Comparison of ENCODE assay signal across 8 cellular contexts in genomic region chr17:48074322-48075054, GRCh38. TPM values are rescaled to one million over a fixed set of nuclear protein-coding genes. Genes with fewer than 3 reads are reported as not detected.
DNase-seq lines count a peak whose midpoint lies in the region; ATAC-seq, FAIRE-seq and TF ChIP-seq lines count a peak whose summit lies in the region.

No MANE protein-coding gene starts in this region.

- intact Hi-C loops in pancreas (cut with DNase I) (loop anchor here in 2 of 3 donors (5.0 to 10.0 kb wide), 2 partner anchors 47 to 60 kb away; no protein-coding TSS in a partner anchor), transverse colon (cut with DNase I; ENCODE audit: low total_unique reads) (loop anchor here (2.0 to 10.0 kb wide), 2 partner anchors 48 to 50 kb away; no protein-coding TSS in a partner anchor)

- in situ Hi-C loops in transverse colon (cut with MboI; ENCODE audit: low pct_ligation_motif_present in 1 of 4, low pct_unique_long_range_greater_than_20kb in 1 of 4, low sequenced_read_pairs in 3 of 4), result loop anchor here in 3 of 4 donors (5.0 to 10.0 kb wide), 2 partner anchors 42 to 50 kb away; no protein-coding TSS in a partner anchor

- no peak overlapping the region for H3K4me3 ChIP-seq in Jurkat, Clone E6-1 (ENCODE audit: low read length)
- H3K4me3 ChIP-seq in pancreas, result no peak overlapping the region
- no peak overlapping the region for H3K4me3 ChIP-seq in transverse colon

- H3K9me3 ChIP-seq in pancreas (no peaks in the 10 kb centered on the region), transverse colon (no peaks in the 10 kb centered on the region)

- no peak for DNase-seq in D721Med (ENCODE audit: insufficient read length, low spot score)
- DNase-seq in Jurkat, Clone E6-1 (ENCODE audit: low read depth, low spot score), result peak; percentile 61
- DNase-seq in SHP77 treated with DMSO at 0.1 percent for 48 hours (lab: John Stamatoyannopoulos, UW), result peak; percentile 25
- peak; percentile 45 for DNase-seq in activated T-helper 9 cell treated with anti-CD3 and anti-CD28 coated beads, Interleukin-2, amount 50 U/mL, for 16 hours (ENCODE audit: low read depth)
- peak in 1 of 2 donors; percentile 50 for DNase-seq in foreskin keratinocyte
- peak in 5 of 6 donors; percentile 65 to 80 (median 70) for DNase-seq in pancreas
- DNase-seq in transverse colon, result peak; percentile 84

- H3K27me3 ChIP-seq in foreskin keratinocyte, result no peaks in the 10 kb centered on the region
- no peaks in the 10 kb centered on the region for H3K27me3 ChIP-seq in pancreas
- no peaks in the 10 kb centered on the region for H3K27me3 ChIP-seq in transverse colon

- TF ChIP-seq POLR2A in transverse colon (IDR thresholded peaks at IDR 0.05), result no peak

- H3K27ac ChIP-seq in foreskin keratinocyte (no peak overlapping the region), pancreas (no peak overlapping the region), transverse colon (no peak overlapping the region)

- TF ChIP-seq CTCF in D721Med (IDR thresholded peaks at IDR 0.05; ENCODE audit: insufficient read depth, missing control alignments) (peak; percentile 99), foreskin keratinocyte (conservative IDR thresholded peaks at IDR 0.05) (peak; percentile 94), pancreas (IDR thresholded peaks at IDR 0.05) (peak; percentile 49 to 72 (median 60)), transverse colon (IDR thresholded peaks at IDR 0.05) (peak; percentile 72 to 91 (median 79))

- no peak for TF ChIP-seq EP300 in transverse colon (IDR thresholded peaks at IDR 0.05; ENCODE audit: low read depth)

- FAIRE-seq in D721Med (lab: Jason Lieb, UNC) (no peak), pancreas (lab: Jason Lieb, UNC) (no peak)

- no peaks in the 10 kb centered on the region for H3K4me1 ChIP-seq in foreskin keratinocyte
- H3K4me1 ChIP-seq in pancreas, result peaks cover 0 to 5% (median 0%) of the 10 kb centered on the region in 3 donors
- H3K4me1 ChIP-seq in transverse colon, result no peaks in the 10 kb centered on the region

- WGBS in pancreas, 2 donors, result 41 to 45% methylated on average over 4 of the region's 4 CpGs
- 59 to 65% methylated on average over 4 of the region's 4 CpGs for WGBS in transverse colon (ENCODE audit: low coverage in 1 of 2), 2 donors

- H3K36me3 ChIP-seq in pancreas, result peaks cover 0 to 6% (median 3%) of the 10 kb centered on the region in 3 donors
- peaks cover 0 to 18% (median 9%) of the 10 kb centered on the region in 4 donors for H3K36me3 ChIP-seq in transverse colon

- no peak for ATAC-seq in foreskin keratinocyte
- peak; percentile 81 to 98 (median 94) for ATAC-seq in pancreas
- no peak for ATAC-seq in GM19328 (IDR thresholded peaks at IDR 0.05; ENCODE audit: unreplicated experiment)

RNA-seq across cellular contexts. Expression of gene NFE2L1, which starts 26.3 kb away (rescaled TPM):
- polyA plus RNA-seq in Jurkat, Clone E6-1 (2012; ENCODE audit: insufficient read depth, insufficient read length), result 84.2 TPM
- total RNA-seq in foreskin keratinocyte (106 and 116 TPM in 2 replicates), pancreas (10 to 100 TPM; 27.4 to 74.0 (median 44.5) TPM), transverse colon (100 to 1,000 TPM; 173 to 242 (median 211) TPM)
- polyA plus RNA-seq in foreskin keratinocyte (58.7 and 62.8 TPM in 2 replicates), pancreas (10 to 100 TPM; 40.9 to 47.2 TPM)

RNA-seq across cellular contexts. Expression of gene CBX1, which starts 26.8 kb away (rescaled TPM):
- 204 TPM for polyA plus RNA-seq in Jurkat, Clone E6-1 (2012; ENCODE audit: insufficient read depth, insufficient read length)
- total RNA-seq in foreskin keratinocyte, result 80.2 and 99.4 TPM in 2 replicates
- 64.8 and 85.1 TPM in 2 replicates for polyA plus RNA-seq in foreskin keratinocyte
- 10 to 100 TPM in 4 of 6 donors, 1 to 10 TPM in 2; 7.9 to 24.1 (median 12.0) TPM for total RNA-seq in pancreas
- 10 to 100 TPM; 10.0 to 20.9 TPM for polyA plus RNA-seq in pancreas
- 10 to 100 TPM in 2 of 4 donors, 1 to 10 TPM in 2; 3.7 to 28.3 (median 12.8) TPM for total RNA-seq in transverse colon

RNA-seq across cellular contexts. Expression of gene SNX11, which starts 33.1 kb away (rescaled TPM):
- polyA plus RNA-seq in Jurkat, Clone E6-1 (2012; ENCODE audit: insufficient read depth, insufficient read length), result 21.2 TPM
- total RNA-seq in foreskin keratinocyte (13.8 and 15.4 TPM in 2 replicates), pancreas (10 to 100 TPM in 1 of 6 donors, 1 to 10 TPM in 5; 5.4 to 13.6 (median 8.5) TPM), transverse colon (10 to 100 TPM in 3 of 4 donors, 1 to 10 TPM in 1; 2.0 to 24.3 (median 14.1) TPM)
- polyA plus RNA-seq in foreskin keratinocyte (13.9 and 14.7 TPM in 2 replicates), pancreas (1 to 10 TPM; 6.5 to 7.7 TPM)

RNA-seq across cellular contexts. Expression of gene COPZ2, which starts 36.9 kb away (rescaled TPM):
- 7.1 TPM for polyA plus RNA-seq in Jurkat, Clone E6-1 (2012; ENCODE audit: insufficient read depth, insufficient read length)
- 16.8 and 18.0 TPM in 2 replicates for total RNA-seq in foreskin keratinocyte
- polyA plus RNA-seq in foreskin keratinocyte, result 18.3 and 23.3 TPM in 2 replicates
- 10 to 100 TPM in 2 of 6 donors, 1 to 10 TPM in 4; 6.3 to 10.8 (median 8.6) TPM for total RNA-seq in pancreas
- polyA plus RNA-seq in pancreas, result 1 to 10 TPM; 9.7 to 9.8 TPM
- total RNA-seq in transverse colon, result 10 to 100 TPM in 2 of 4 donors, 1 to 10 TPM in 2; 6.0 to 11.2 (median 8.3) TPM

Comparison
In these comparisons a context has a peak if more than half of its experiments do, and no peak if none do; other contexts are left out.
1. ATAC-seq: peak in pancreas (4 of 4); none in foreskin keratinocyte (single experiment) and GM19328 (single experiment).
2. Peak in every context shown above with its lines, with median percentiles within 50 percentile points of each other: CTCF ChIP-seq.